32 cellular contexts compared by ENCODE assay signal in genomic region chr3:113878403-113878802, GRCh38. TPM values are rescaled to one million over a fixed set of nuclear protein-coding genes. Genes with fewer than 3 reads are reported as not detected.
"Had no signal": no experiment of that assay in that cellular context is flagged by ENCODE, and none has a peak within 500 bp of the region (broad histone marks: within the 10 kb centered on the region; RNA-seq: fewer than 3 reads in every experiment).

No MANE protein-coding gene starts in this region.

- H3K27ac ChIP-seq: adrenal gland, ascending aorta, body of pancreas, brain microvascular endothelial cell, breast epithelium, cardiac muscle cell had no signal

- H3K9me3 ChIP-seq: adrenal gland, ascending aorta, body of pancreas, breast epithelium had no signal

- FAIRE-seq: astrocyte, bronchial epithelial cell had no signal

- H3K4me1 ChIP-seq: adrenal gland, ascending aorta, breast epithelium had no signal

- H3K36me3 ChIP-seq: adrenal gland, ascending aorta, brain microvascular endothelial cell, breast epithelium, cardiac muscle cell had no signal

- ATAC-seq: activated naive CD4-positive, alpha-beta T cell treated with anti-CD3 and anti-CD28 coated beads, Interleukin-2, amount 50 U/mL, for 72 hours; activated naive CD8-positive, alpha-beta T cell treated with anti-CD3 and anti-CD28 coated beads, Interleukin-2, amount 50 U/mL, for 24 hours; activated T-cell treated with anti-CD3 and anti-CD28 coated beads, Interleukin-2, amount 50 U/mL, for 4 hours; activated T-cell treated with anti-CD3 and anti-CD28 coated beads, Interleukin-2, amount 50 U/mL, for 72 hours; activated T-helper 17 cell treated with anti-CD3 and anti-CD28 coated beads, Interleukin-2, amount 50 U/mL, for 72 hours; body of pancreas had no signal

- DNase-seq: activated effector memory CD4-positive, alpha-beta T cell treated with anti-CD3 and anti-CD28 coated beads, Interleukin-2, amount 50 U/mL, for 16 hours; activated gamma-delta T cell; activated gamma-delta T cell treated with Interleukin-2 at 50 U/mL for 16 hours; activated naive CD4-positive, alpha-beta T cell; activated naive CD4-positive, alpha-beta T cell treated with anti-CD3 and anti-CD28 coated beads for 36 hours; activated naive CD4-positive, alpha-beta T cell treated with anti-CD3 and anti-CD28 coated beads, Interleukin-2, amount 10 ng/mL, durations not matched to agents 7 days and 5 days; activated naive CD4-positive, alpha-beta T cell treated with anti-CD3 and anti-CD28 coated beads, Interleukin-2, amount 50 U/mL, for 16 hours; activated naive CD4-positive, alpha-beta T cell treated with Interleukin-2 at 50 U/mL for 16 hours; activated naive CD8-positive, alpha-beta T cell treated with anti-CD3 and anti-CD28 coated beads for 36 hours; activated naive CD8-positive, alpha-beta T cell treated with anti-CD3 and anti-CD28 coated beads, Interleukin-2, amount 10 ng/mL, durations not matched to agents 7 days and 5 days; activated naive CD8-positive, alpha-beta T cell treated with anti-CD3 and anti-CD28 coated beads, Interleukin-2, amount 50 U/mL, for 24 hours; activated T-cell treated with anti-CD3 and anti-CD28 coated beads, Interleukin-2, amount 50 U/mL, for 24 hours; activated T-cell treated with anti-CD3 and anti-CD28 coated beads, Interleukin-2, amount 50 U/mL, for 4 hours; activated T-cell treated with anti-CD3 and anti-CD28 coated beads, Interleukin-2, amount 50 U/mL, for 48 hours; activated T-cell treated with anti-CD3 and anti-CD28 coated beads, Interleukin-2, amount 50 U/mL, for 72 hours; adrenal gland; amniotic stem cell; amygdala; anterior cingulate cortex; aorta; body of pancreas; brain microvascular endothelial cell; caudate nucleus; central memory CD4-positive, alpha-beta T cell; cerebellar nuclear complex had no signal

- H3K27me3 ChIP-seq: adrenal gland, ascending aorta, body of pancreas, brain microvascular endothelial cell, breast epithelium, cardiac muscle cell had no signal

- H3K4me3 ChIP-seq: adrenal gland, ascending aorta, body of pancreas, breast epithelium, cardiac muscle cell had no signal

RNA-seq across cellular contexts. Expression of gene GRAMD1C, which starts 39.8 kb away (rescaled TPM):
- total RNA-seq: activated T-cell treated with anti-CD3 and anti-CD28 coated beads, Interleukin-2, amount 50 U/mL, for 4 hours had no signal
